21 cellular contexts compared by ENCODE assay signal in genomic region chr3:66001626-66002025, GRCh38. TPM values are rescaled to one million over a fixed set of nuclear protein-coding genes. Genes with fewer than 3 reads are reported as not detected.
DNase-seq lines count a peak whose midpoint lies in the region; ATAC-seq, FAIRE-seq and TF ChIP-seq lines count a peak whose summit lies in the region.
"Had no signal": no experiment of that assay in that cellular context is flagged by ENCODE, and none has a peak within 500 bp of the region (broad histone marks: within the 10 kb centered on the region; RNA-seq: fewer than 3 reads in every experiment).

No MANE protein-coding gene starts in this region.

- H3K27ac ChIP-seq in breast epithelium, result peak overlapping the region; percentile 34 to 79
- no peak overlapping the region for H3K27ac ChIP-seq in mammary epithelial cell (ENCODE audit: insufficient read depth, low read depth, low read length)
- H3K27ac ChIP-seq in stomach, result peak overlapping the region in 3 of 5 donors; percentile 49 to 62 (median 57)
- H3K27ac ChIP-seq: A549, GM23248, SJSA1 had no signal

- no peak overlapping the region for H3K4me2 ChIP-seq in mammary epithelial cell (ENCODE audit: insufficient read depth, low read depth, low read length)
- H3K4me2 ChIP-seq: A549 had no signal

- H3K4me3 ChIP-seq in breast epithelium, result no peak overlapping the region
- no peak overlapping the region for H3K4me3 ChIP-seq in mammary epithelial cell (replicated peaks in 1 of 3; ENCODE audit: insufficient read depth in 1 of 3, low read depth in 2 of 3, low read length in 3 of 3)
- no peak overlapping the region for H3K4me3 ChIP-seq in Jurkat, Clone E6-1 (ENCODE audit: low read length)
- no peak overlapping the region for H3K4me3 ChIP-seq in stomach
- H3K4me3 ChIP-seq: A549, GM12878, GM23248, K562, SJSA1 had no signal

- ATAC-seq in GM21526 (IDR thresholded peaks at IDR 0.05; ENCODE audit: low FRiP score, unreplicated experiment), result no peak
- ATAC-seq: A549, GM12878, HCT116, K562, Panc1 had no signal

- H3K9me3 ChIP-seq in breast epithelium (no peaks in the 10 kb centered on the region), mammary epithelial cell (replicated peaks; ENCODE audit: insufficient read depth, low read length) (no peaks in the 10 kb centered on the region), stomach (no peaks in the 10 kb centered on the region)
- H3K9me3 ChIP-seq: A549, Caco-2, SJSA1 had no signal

- no peak for FAIRE-seq in H54 (lab: Jason Lieb, UNC)
- FAIRE-seq: A549, GM12878, GM19239, K562 had no signal

- H3K27me3 ChIP-seq in breast epithelium, result no peaks in the 10 kb centered on the region
- no peaks in the 10 kb centered on the region for H3K27me3 ChIP-seq in mammary epithelial cell (ENCODE audit: insufficient read depth, low read length)
- no peaks in the 10 kb centered on the region for H3K27me3 ChIP-seq in stomach
- H3K27me3 ChIP-seq: SJSA1 had no signal

- dilution Hi-C loops in mammary epithelial cell (cut with HindIII; ENCODE audit: low sequenced_read_pairs), result no loop called here

- no peak overlapping the region for H3K4me3 Mint-ChIP-seq in endothelial cell (ENCODE audit: unreplicated experiment)
- H3K4me3 Mint-ChIP-seq: CD4-positive, alpha-beta T cell had no signal

- H3K9ac ChIP-seq in mammary epithelial cell (ENCODE audit: insufficient read depth, low read length), result no peak overlapping the region
- H3K9ac ChIP-seq: GM23248 had no signal

- 44% methylated on average over 2 of the region's 3 CpGs for WGBS in mammary epithelial cell (ENCODE audit: low coverage, missing lambda C conversion rate)
- 35 to 60% (median 43%) methylated on average over 3 of the region's 3 CpGs for WGBS in stomach, 5 donors

- no peaks in the 10 kb centered on the region for H4K20me1 ChIP-seq in mammary epithelial cell (ENCODE audit: insufficient read depth, low read length)

- H3K36me3 Mint-ChIP-seq in endothelial cell (ENCODE audit: low read depth, unreplicated experiment), result no peaks in the 10 kb centered on the region

- intact Hi-C loops in breast epithelium (cut with DNase I; ENCODE audit: low total_unique reads) (no loop called here), mammary epithelial cell (cut with micrococcal nuclease) (no loop called here), stomach (cut with DNase I; ENCODE audit: low total_unique reads) (no loop called here)

- TF ChIP-seq POLR2A in breast epithelium (IDR thresholded peaks at IDR 0.05) (no peak), stomach (IDR thresholded peaks at IDR 0.05) (no peak), H54 (IDR thresholded peaks at IDR 0.05; ENCODE audit: low read depth, low read length) (no peak)

- DNase-seq in breast epithelium (ENCODE audit: low spot score in 2 of 2) (no peak), mammary epithelial cell (no peak), endothelial cell (ENCODE audit: low spot score) (no peak), stomach (no peak), H54 (ENCODE audit: insufficient read length, low spot score) (no peak)
- peak; percentile 2 for DNase-seq in Jurkat, Clone E6-1 (ENCODE audit: low read depth, low spot score)
- DNase-seq: Caco-2; CD4-positive, alpha-beta T cell; DMS153; GM23248; NCI-H1694 treated with DMSO at 0.1 percent for 48 hours; NCI-H2227 treated with DMSO at 0.1 percent for 48 hours; NCI-H510A treated with DMSO at 0.1 percent for 48 hours had no signal

- peaks cover 23% of the 10 kb centered on the region for H3K4me1 Mint-ChIP-seq in endothelial cell (ENCODE audit: unreplicated experiment)

- TF ChIP-seq CTCF in breast epithelium (IDR thresholded peaks at IDR 0.05) (no peak), mammary epithelial cell (conservative IDR thresholded peaks at IDR 0.05 in 1 of 2, IDR thresholded peaks at IDR 0.05 in 1 of 2; ENCODE audit: extremely low read depth in 1 of 2, insufficient read depth in 1 of 2, low read depth in 1 of 2, low read length in 2 of 2) (no peak), endothelial cell (IDR thresholded peaks at IDR 0.05; ENCODE audit: unreplicated experiment) (no peak), stomach (IDR thresholded peaks at IDR 0.05) (no peak)

- in situ Hi-C loops in mammary epithelial cell (cut with MboI; ENCODE audit: low sequenced_read_pairs in 2 of 2), result no loop called here

- H2AFZ ChIP-seq in mammary epithelial cell (ENCODE audit: low read depth, low read length), result no peak overlapping the region
- H2AFZ ChIP-seq: GM23248 had no signal

- peak overlapping the region; percentile 12 for H3K27ac Mint-ChIP-seq in endothelial cell (ENCODE audit: unreplicated experiment)
- H3K27ac Mint-ChIP-seq: CD4-positive, alpha-beta T cell had no signal

- no peaks in the 10 kb centered on the region for H3K79me2 ChIP-seq in mammary epithelial cell (ENCODE audit: insufficient read depth, low read length)

- H3K4me1 ChIP-seq in breast epithelium (peaks cover 0 to 13% of the 10 kb centered on the region in 2 donors), mammary epithelial cell (ENCODE audit: insufficient read depth, low read length) (peaks cover 13% of the 10 kb centered on the region), stomach (peaks cover 5 to 44% (median 20%) of the 10 kb centered on the region in 4 donors)

- no TSS peak for BruUV-seq in mammary epithelial cell (replicated peaks; lab: Mats Ljungman, UMichigan)

- H3K36me3 ChIP-seq in breast epithelium (no peaks in the 10 kb centered on the region), mammary epithelial cell (ENCODE audit: insufficient read depth, low read length) (no peaks in the 10 kb centered on the region), stomach (no peaks in the 10 kb centered on the region)
- H3K36me3 ChIP-seq: SJSA1 had no signal

- CTCF ChIA-PET in mammary epithelial cell (lab: Charles Lee; ENCODE audit: low non-redundant PET), result interaction anchor here (0.6 kb wide), 1 partner anchor 36 kb away, joined by 3 read pairs; no protein-coding TSS in a partner anchor

- H3K9me3 Mint-ChIP-seq in endothelial cell (ENCODE audit: unreplicated experiment), result no peaks in the 10 kb centered on the region
- H3K9me3 Mint-ChIP-seq: CD4-positive, alpha-beta T cell had no signal

- peaks cover 2% of the 10 kb centered on the region for H3K27me3 Mint-ChIP-seq in endothelial cell (ENCODE audit: unreplicated experiment)
- H3K27me3 Mint-ChIP-seq: CD4-positive, alpha-beta T cell had no signal

- TF ChIP-seq EP300 in stomach (IDR thresholded peaks at IDR 0.05), result no peak

RNA-seq across cellular contexts. Expression of gene MAGI1, which starts 37.1 kb away (rescaled TPM):
- total RNA-seq in breast epithelium (10 to 100 TPM; 22.1 to 94.4 (median 70.5) TPM), mammary epithelial cell (10 to 100 TPM; 16.1 to 30.5 TPM), endothelial cell (ENCODE audit: unreplicated experiment) (33.8 TPM), stomach (100 to 1,000 TPM in 3 of 5 donors, 10 to 100 TPM in 2; 83.9 to 237 (median 105) TPM)
- polyA plus RNA-seq in mammary epithelial cell (6.7 TPM), stomach (10 to 100 TPM in 2 of 3 donors, 1 to 10 TPM in 1; 5.7 to 14.7 (median 14.5) TPM)
- polyA minus RNA-seq in mammary epithelial cell, result 25.8 TPM
- polyA plus RNA-seq in Jurkat, Clone E6-1 (2012; ENCODE audit: insufficient read depth, insufficient read length), result 6.9 TPM
- total RNA-seq: CD4-positive, alpha-beta T cell had no signal
